ENCODE assay signal across 8 cellular contexts in the genomic region with DNA sequence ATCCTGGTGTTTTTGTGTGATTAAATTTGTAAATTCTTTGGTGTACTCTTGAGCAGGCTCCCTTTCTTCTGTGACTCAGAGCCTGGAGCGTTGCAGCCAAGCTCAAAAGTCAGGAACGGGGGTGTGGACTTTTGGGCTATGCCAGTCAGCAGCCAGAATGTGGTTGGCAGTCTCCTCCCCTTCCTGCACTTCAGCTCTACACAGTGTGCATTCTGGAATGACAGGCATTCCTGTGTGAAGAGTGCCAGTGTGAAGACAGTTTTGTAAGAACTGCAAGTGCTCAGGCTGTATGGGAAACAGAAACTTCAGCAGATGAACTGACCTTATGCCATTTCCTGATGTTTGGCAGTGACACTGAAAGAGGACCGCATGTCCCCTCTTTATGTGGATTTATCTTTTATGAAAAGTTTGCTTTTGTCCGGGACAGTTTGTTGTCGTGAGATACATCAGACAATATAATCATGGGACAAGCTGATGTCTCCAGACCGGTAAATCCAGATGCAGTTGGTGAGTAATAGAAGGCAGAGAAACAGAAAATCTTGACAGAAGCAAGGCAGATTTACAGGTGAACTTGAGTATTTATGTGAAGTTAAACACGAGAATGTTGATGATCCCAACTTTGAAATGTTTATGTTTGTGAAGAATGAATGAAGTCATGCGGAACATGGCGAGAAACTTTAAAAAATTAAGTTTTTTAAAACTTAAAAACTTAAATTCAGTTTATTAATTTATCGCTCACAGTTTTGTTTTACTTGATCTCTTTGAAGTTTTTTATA.
DNase-seq lines count a peak whose midpoint lies in the region; TF ChIP-seq lines count a peak whose summit lies in the region.

No MANE protein-coding gene starts in this region.

- H3K4me1 ChIP-seq in neutrophil (ENCODE audit: control insufficient read depth in 1 of 2, insufficient read depth in 1 of 2, low read depth in 1 of 2, low read length in 1 of 2): peaks cover 9 to 15% of the 10 kb centered on the region in 2 experiments

- H3K27me3 ChIP-seq in neutrophil: no peaks in the 10 kb centered on the region

- no peak overlapping the region for H3K4me3 ChIP-seq in neutrophil (ENCODE audit: low read depth in 1 of 2, low read length in 1 of 2)

- no peaks in the 10 kb centered on the region for H3K36me3 ChIP-seq in neutrophil

- H3K27ac ChIP-seq in VCaP: peak overlapping the region; percentile 88
- peak overlapping the region; percentile 45 for H3K27ac ChIP-seq in neutrophil

- in situ Hi-C loops in KBM-7 (cut with MboI; ENCODE audit: low pct_unique_long_range_greater_than_20kb, low sequenced_read_pairs): no loop called here

- TF ChIP-seq CTCF in VCaP (conservative IDR thresholded peaks at IDR 0.05) (no peak), neutrophil (IDR thresholded peaks at IDR 0.05) (no peak)

- DNase-seq in SIG-M5 treated with dmso at 0.1 percent for 504 hours (lab: John Stamatoyannopoulos, UW; ENCODE audit: unreplicated experiment): peak; percentile 72
- no peak for DNase-seq in SIG-M5 (lab: John Stamatoyannopoulos, UW)
- peak; percentile 93 for DNase-seq in KBM-7
- DNase-seq in foreskin melanocyte: peak; percentile 98
- DNase-seq in OCI-M2 (lab: John Stamatoyannopoulos, UW; ENCODE audit: unreplicated experiment): no peak
- no peak for DNase-seq in cerebellar nuclear complex (lab: John Stamatoyannopoulos, UW)

- H3K9me3 ChIP-seq in neutrophil: no peaks in the 10 kb centered on the region

Comparison
In these comparisons a context has a peak if more than half of its experiments do, and no peak if none do; other contexts are left out.
1. DNase-seq: peak in SIG-M5 treated with dmso at 0.1 percent for 504 hours (single experiment), KBM-7 (single experiment) and foreskin melanocyte (single experiment); none in SIG-M5 (single experiment), OCI-M2 (single experiment) and cerebellar nuclear complex (0 of 2).